ENCODE assay signal across 9 cellular contexts in the genomic region with DNA sequence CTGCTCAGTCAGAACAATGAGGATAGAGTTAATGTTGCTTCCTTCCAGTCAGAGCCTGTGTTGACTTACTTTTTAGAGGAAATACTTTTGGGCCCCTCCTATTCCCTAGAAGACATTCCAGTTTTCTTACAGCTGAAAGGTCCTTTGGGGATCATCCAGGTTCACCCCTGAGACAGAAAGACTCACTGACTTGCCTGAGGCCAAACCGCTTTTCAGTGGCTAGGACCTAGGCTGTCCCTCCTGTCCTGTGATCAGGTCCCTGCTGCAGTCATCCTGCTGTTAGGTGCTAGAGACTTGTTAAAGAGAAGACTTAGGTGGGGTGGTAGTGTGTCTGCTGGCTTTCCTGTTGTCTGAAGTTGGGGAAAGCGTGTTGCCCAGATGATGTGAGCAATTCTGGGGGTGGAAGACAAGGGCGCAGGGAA. TPM values are rescaled to one million over a fixed set of nuclear protein-coding genes. Genes with fewer than 3 reads are reported as not detected.
DNase-seq lines count a peak whose midpoint lies in the region; ATAC-seq and TF ChIP-seq lines count a peak whose summit lies in the region.
"Had no signal": no experiment of that assay in that cellular context is flagged by ENCODE, and none has a peak within 500 bp of the region (broad histone marks: within the 10 kb centered on the region; RNA-seq: fewer than 3 reads in every experiment).

No MANE protein-coding gene starts in this region.

- H3K4me1 ChIP-seq in BLaER1 treated with 17β-estradiol and CSF1 and Interleukin-3, amounts not matched to agents 10 nM and 100 nM, result peaks cover 57 to 93% (median 77%) of the 10 kb centered on the region in 10 experiments
- peaks cover 22 to 42% of the 10 kb centered on the region in 2 donors for H3K4me1 ChIP-seq in naive thymus-derived CD4-positive, alpha-beta T cell (ENCODE audit: control insufficient read depth in 2 of 2, insufficient read depth in 2 of 2, low read length in 2 of 2)
- peaks cover 74% of the 10 kb centered on the region for H3K4me1 ChIP-seq in suprapubic skin

- no peaks in the 10 kb centered on the region for H3K9me3 Mint-ChIP-seq in IgD-negative memory B cell
- H3K9me3 Mint-ChIP-seq in naive thymus-derived CD4-positive, alpha-beta T cell, result no peaks in the 10 kb centered on the region

- no peak for TF ChIP-seq EP300 in suprapubic skin (IDR thresholded peaks at IDR 0.05)

- H3K4me1 Mint-ChIP-seq in IgD-negative memory B cell, result peaks cover 78 to 83% (median 80%) of the 10 kb centered on the region in 3 donors
- H3K4me1 Mint-ChIP-seq in naive thymus-derived CD4-positive, alpha-beta T cell, result peaks cover 83 to 92% (median 89%) of the 10 kb centered on the region in 7 donors

- POLR2A ChIA-PET in naive thymus-derived CD4-positive, alpha-beta T cell (lab: Charles Lee), result interaction anchor here (1.0 kb wide), 1 partner anchor 40 kb away, joined by 5 read pairs; a partner anchor contains a TSS

- no peak overlapping the region for H3K4me3 ChIP-seq in BLaER1 treated with 17β-estradiol and CSF1 and Interleukin-3, amounts not matched to agents 10 nM and 100 nM
- peak overlapping the region; percentile 33 for H3K4me3 ChIP-seq in coronary artery
- no peak overlapping the region for H3K4me3 ChIP-seq in naive thymus-derived CD4-positive, alpha-beta T cell (ENCODE audit: low read length)
- no peak overlapping the region for H3K4me3 ChIP-seq in suprapubic skin

- H3K4me3 Mint-ChIP-seq in IgD-negative memory B cell, result peak overlapping the region in 3 of 4 donors; percentile 40 to 71 (median 66)
- peak overlapping the region; percentile 2 to 51 (median 31) for H3K4me3 Mint-ChIP-seq in naive thymus-derived CD4-positive, alpha-beta T cell

- DNase-seq in coronary artery (ENCODE audit: low spot score) (no peak), NCI-H2029 treated with DMSO at 0.1 percent for 48 hours (lab: John Stamatoyannopoulos, UW) (no peak), suprapubic skin (ENCODE audit: low spot score in 2 of 2) (no peak), NCI-H748 treated with DMSO at 0.1 percent for 48 hours (lab: John Stamatoyannopoulos, UW) (no peak)
- no peak for DNase-seq in naive thymus-derived CD4-positive, alpha-beta T cell
- DNase-seq: GOT3 had no signal

- ATAC-seq in naive thymus-derived CD4-positive, alpha-beta T cell, result no peak
- no peak for ATAC-seq in GM19455 (IDR thresholded peaks at IDR 0.05; ENCODE audit: unreplicated experiment)

- 66% methylated on average over 3 of the region's 3 CpGs for WGBS in suprapubic skin

- peak overlapping the region; percentile 95 to 99 (median 96) for H3K27ac Mint-ChIP-seq in IgD-negative memory B cell
- peak overlapping the region; percentile 28 to 84 (median 74) for H3K27ac Mint-ChIP-seq in naive thymus-derived CD4-positive, alpha-beta T cell

- H3K27me3 Mint-ChIP-seq in IgD-negative memory B cell, result no peaks in the 10 kb centered on the region
- H3K27me3 Mint-ChIP-seq in naive thymus-derived CD4-positive, alpha-beta T cell, result no peaks in the 10 kb centered on the region

- no peak for TF ChIP-seq POLR2A in suprapubic skin (IDR thresholded peaks at IDR 0.05)

- H3K36me3 Mint-ChIP-seq in IgD-negative memory B cell, result peaks cover 2% of the 10 kb centered on the region
- peaks cover 0 to 10% (median 4%) of the 10 kb centered on the region in 5 donors for H3K36me3 Mint-ChIP-seq in naive thymus-derived CD4-positive, alpha-beta T cell

- CTCF ChIA-PET in naive thymus-derived CD4-positive, alpha-beta T cell (lab: Charles Lee), result no interaction called here

- no peaks in the 10 kb centered on the region for H3K27me3 ChIP-seq in BLaER1 treated with 17β-estradiol and CSF1 and Interleukin-3, amounts not matched to agents 10 nM and 100 nM
- no peaks in the 10 kb centered on the region for H3K27me3 ChIP-seq in naive thymus-derived CD4-positive, alpha-beta T cell (ENCODE audit: control insufficient read depth in 2 of 2, insufficient read depth in 2 of 2, low read length in 2 of 2)
- no peaks in the 10 kb centered on the region for H3K27me3 ChIP-seq in suprapubic skin

- H3K9ac ChIP-seq in BLaER1 treated with 17β-estradiol and CSF1 and Interleukin-3, amounts not matched to agents 10 nM and 100 nM, result peak overlapping the region in 2 of 11 experiments; percentile 4 to 50; a peak in 3 of 22 replicates

- H4K20me1 ChIP-seq in BLaER1 treated with 17β-estradiol and CSF1 and Interleukin-3, amounts not matched to agents 10 nM and 100 nM, result peaks cover 14 to 98% (median 81%) of the 10 kb centered on the region in 11 experiments; a peak in 16 of 22 replicates

- intact Hi-C loops in naive thymus-derived CD4-positive, alpha-beta T cell (cut with micrococcal nuclease), result no loop called here

- H3K36me3 ChIP-seq in BLaER1 treated with 17β-estradiol and CSF1 and Interleukin-3, amounts not matched to agents 10 nM and 100 nM, result peaks cover 0 to 16% (median 4%) of the 10 kb centered on the region in 11 experiments; a peak in 8 of 22 replicates
- no peaks in the 10 kb centered on the region for H3K36me3 ChIP-seq in naive thymus-derived CD4-positive, alpha-beta T cell (ENCODE audit: control insufficient read depth in 2 of 3, insufficient read depth in 3 of 3, low read length in 3 of 3)
- no peaks in the 10 kb centered on the region for H3K36me3 ChIP-seq in suprapubic skin

- TF ChIP-seq CTCF in coronary artery (IDR thresholded peaks at IDR 0.05) (no peak), suprapubic skin (IDR thresholded peaks at IDR 0.05) (no peak)

- no peaks in the 10 kb centered on the region for H3K9me3 ChIP-seq in BLaER1 treated with 17β-estradiol and CSF1 and Interleukin-3, amounts not matched to agents 10 nM and 100 nM (replicated peaks in 1 of 11)
- H3K9me3 ChIP-seq in naive thymus-derived CD4-positive, alpha-beta T cell (ENCODE audit: control insufficient read depth in 2 of 3, low read length in 3 of 3), result no peaks in the 10 kb centered on the region
- no peaks in the 10 kb centered on the region for H3K9me3 ChIP-seq in suprapubic skin

- peak overlapping the region in 9 of 11 experiments; percentile 57 to 88 (median 70); a peak in 12 of 22 replicates for H3K27ac ChIP-seq in BLaER1 treated with 17β-estradiol and CSF1 and Interleukin-3, amounts not matched to agents 10 nM and 100 nM
- H3K27ac ChIP-seq in coronary artery, result peak overlapping the region; percentile 15 to 75
- no peak overlapping the region for H3K27ac ChIP-seq in naive thymus-derived CD4-positive, alpha-beta T cell (ENCODE audit: low read depth, low read length)
- no peak overlapping the region for H3K27ac ChIP-seq in suprapubic skin

- H3K4me2 ChIP-seq in BLaER1 treated with 17β-estradiol and CSF1 and Interleukin-3, amounts not matched to agents 10 nM and 100 nM, result peak overlapping the region; percentile 12 to 97 (median 81)

RNA-seq across cellular contexts. Expression of a gene that starts 39.6 kb away (rescaled TPM):
- 14.3 TPM for polyA plus RNA-seq in IgD-negative memory B cell
- total RNA-seq in naive thymus-derived CD4-positive, alpha-beta T cell, result 10 to 100 TPM; 42.9 to 90.8 (median 65.0) TPM
- 1 to 10 TPM; 4.3 to 6.3 TPM for polyA plus RNA-seq in naive thymus-derived CD4-positive, alpha-beta T cell
- 10 to 100 TPM; 45.1 to 60.4 (median 56.7) TPM for total RNA-seq in suprapubic skin

Comparison
In these comparisons a context has a peak if more than half of its experiments do, and no peak if none do; other contexts are left out.
1. H3K27ac ChIP-seq: peak in BLaER1 treated with 17β-estradiol and CSF1 and Interleukin-3, amounts not matched to agents 10 nM and 100 nM (9 of 11) and coronary artery (2 of 2); none in naive thymus-derived CD4-positive, alpha-beta T cell (single experiment) and suprapubic skin (single experiment).